In genomic region chr14:103696466-103697071, GRCh38 we compare ENCODE assay signal across 9 cellular contexts. TPM values are rescaled to one million over a fixed set of nuclear protein-coding genes. Genes with fewer than 3 reads are reported as not detected.
DNase-seq lines count a peak whose midpoint lies in the region; ATAC-seq and TF ChIP-seq lines count a peak whose summit lies in the region.
"Had no signal": no experiment of that assay in that cellular context is flagged by ENCODE, and none has a peak within 500 bp of the region (broad histone marks: within the 10 kb centered on the region; RNA-seq: fewer than 3 reads in every experiment).

No MANE protein-coding gene starts in this region.

- peaks cover 3% of the 10 kb centered on the region for H3K36me3 ChIP-seq in mammary epithelial cell (ENCODE audit: insufficient read depth, low read length)
- no peaks in the 10 kb centered on the region for H3K36me3 ChIP-seq in urinary bladder (ENCODE audit: insufficient read depth)

- CTCF ChIA-PET in MCF 10A (lab: Yijun Ruan, JAX), result interaction anchor here (0.6 kb wide), 1 partner anchor 15 kb away, joined by 3 read pairs; no protein-coding TSS in a partner anchor
- CTCF ChIA-PET in mammary epithelial cell (lab: Charles Lee; ENCODE audit: low non-redundant PET), result no interaction called here

- WGBS in mammary epithelial cell (ENCODE audit: low coverage, missing lambda C conversion rate), result 59% methylated on average over 12 of the region's 17 CpGs
- WGBS in urinary bladder, result 15% methylated on average over 17 of the region's 17 CpGs

- H3K27me3 ChIP-seq in mammary epithelial cell (ENCODE audit: insufficient read depth, low read length), result no peaks in the 10 kb centered on the region

- ATAC-seq in GM21526 (IDR thresholded peaks at IDR 0.05; ENCODE audit: low FRiP score, unreplicated experiment) (no peak), HG03280 (IDR thresholded peaks at IDR 0.05; ENCODE audit: unreplicated experiment) (no peak), HG02981 (IDR thresholded peaks at IDR 0.05; ENCODE audit: unreplicated experiment) (no peak)

- intact Hi-C loops in MCF 10A (cut with micrococcal nuclease), result no loop called here
- intact Hi-C loops in mammary epithelial cell (cut with micrococcal nuclease), result no loop called here
- intact Hi-C loops in dendritic cell treated with granulocyte-macrophage colony-stimulating factor and Interleukin-4, amounts not matched to agents 40 ng/mL and 50 ng/mL, for 4 days (cut with micrococcal nuclease), result no loop called here

- H3K4me3 Mint-ChIP-seq in MCF 10A (ENCODE audit: unreplicated experiment) (no peak overlapping the region), mesothelial cell of epicardium (no peak overlapping the region)
- peak overlapping the region; percentile 17 for H3K4me3 Mint-ChIP-seq in dendritic cell treated with granulocyte-macrophage colony-stimulating factor and Interleukin-4, amounts not matched to agents 40 ng/mL and 50 ng/mL, for 4 days

- dilution Hi-C loops in mammary epithelial cell (cut with HindIII; ENCODE audit: low sequenced_read_pairs), result no loop called here

- peaks cover 47% of the 10 kb centered on the region for H3K79me2 ChIP-seq in mammary epithelial cell (ENCODE audit: insufficient read depth, low read length)

- no peaks in the 10 kb centered on the region for H4K20me1 ChIP-seq in mammary epithelial cell (ENCODE audit: insufficient read depth, low read length)

- no peak overlapping the region for H2AFZ ChIP-seq in mammary epithelial cell (ENCODE audit: low read depth, low read length)

- no peak overlapping the region for H3K9ac ChIP-seq in mammary epithelial cell (ENCODE audit: insufficient read depth, low read length)

- no peaks in the 10 kb centered on the region for H3K9me3 Mint-ChIP-seq in MCF 10A (ENCODE audit: unreplicated experiment)
- H3K9me3 Mint-ChIP-seq in dendritic cell treated with granulocyte-macrophage colony-stimulating factor and Interleukin-4, amounts not matched to agents 40 ng/mL and 50 ng/mL, for 4 days, result no peaks in the 10 kb centered on the region
- no peaks in the 10 kb centered on the region for H3K9me3 Mint-ChIP-seq in mesothelial cell of epicardium

- peaks cover 7% of the 10 kb centered on the region for H3K4me1 ChIP-seq in mammary epithelial cell (ENCODE audit: insufficient read depth, low read length)
- no peaks in the 10 kb centered on the region for H3K4me1 ChIP-seq in urinary bladder (ENCODE audit: insufficient read depth)

- no peak overlapping the region for H3K4me2 ChIP-seq in mammary epithelial cell (ENCODE audit: insufficient read depth, low read depth, low read length)

- POLR2A ChIA-PET in MCF 10A (lab: Yijun Ruan, JAX), result interaction anchor here (0.6 to 0.7 kb wide), 2 partner anchors 15 to 1137 kb away, joined by 3 read pairs; no protein-coding TSS in a partner anchor

- H3K36me3 Mint-ChIP-seq in MCF 10A (ENCODE audit: insufficient read depth, unreplicated experiment) (peaks cover 56% of the 10 kb centered on the region), mesothelial cell of epicardium (peaks cover 3% of the 10 kb centered on the region)
- H3K36me3 Mint-ChIP-seq in dendritic cell treated with granulocyte-macrophage colony-stimulating factor and Interleukin-4, amounts not matched to agents 40 ng/mL and 50 ng/mL, for 4 days (ENCODE audit: low read depth), result peaks cover 100% of the 10 kb centered on the region

- H3K27me3 Mint-ChIP-seq in MCF 10A (ENCODE audit: insufficient read depth, unreplicated experiment) (no peaks in the 10 kb centered on the region), mesothelial cell of epicardium (ENCODE audit: low read depth) (no peaks in the 10 kb centered on the region)
- no peaks in the 10 kb centered on the region for H3K27me3 Mint-ChIP-seq in dendritic cell treated with granulocyte-macrophage colony-stimulating factor and Interleukin-4, amounts not matched to agents 40 ng/mL and 50 ng/mL, for 4 days

- H3K4me3 ChIP-seq in mammary epithelial cell (replicated peaks in 1 of 3; ENCODE audit: insufficient read depth in 1 of 3, low read depth in 2 of 3, low read length in 3 of 3) (no peak overlapping the region), urinary bladder (ENCODE audit: low read depth, low read length) (no peak overlapping the region)

- BruUV-seq in MCF 10A (replicated peaks; lab: Mats Ljungman, UMichigan), result TSS peak; percentile 3
- no TSS peak for BruUV-seq in mammary epithelial cell (replicated peaks; lab: Mats Ljungman, UMichigan)

- no peak overlapping the region for H3K27ac ChIP-seq in mammary epithelial cell (ENCODE audit: insufficient read depth, low read depth, low read length)
- peak overlapping the region; percentile 46 for H3K27ac ChIP-seq in urinary bladder (ENCODE audit: low read depth)

- TF ChIP-seq CTCF in MCF 10A (IDR thresholded peaks at IDR 0.05; ENCODE audit: unreplicated experiment), result no peak
- no peak for TF ChIP-seq CTCF in mammary epithelial cell (conservative IDR thresholded peaks at IDR 0.05 in 1 of 2, IDR thresholded peaks at IDR 0.05 in 1 of 2; ENCODE audit: extremely low read depth in 1 of 2, insufficient read depth in 1 of 2, low read depth in 1 of 2, low read length in 2 of 2)
- TF ChIP-seq CTCF in mesothelial cell of epicardium (IDR thresholded peaks at IDR 0.05; ENCODE audit: unreplicated experiment), result no peak

- H3K9me3 ChIP-seq in mammary epithelial cell (replicated peaks; ENCODE audit: insufficient read depth, low read length), result no peaks in the 10 kb centered on the region

- H3K27ac Mint-ChIP-seq in MCF 10A (ENCODE audit: low read depth, unreplicated experiment), result peak overlapping the region; percentile 39
- peak overlapping the region; percentile 15 for H3K27ac Mint-ChIP-seq in dendritic cell treated with granulocyte-macrophage colony-stimulating factor and Interleukin-4, amounts not matched to agents 40 ng/mL and 50 ng/mL, for 4 days
- H3K27ac Mint-ChIP-seq in mesothelial cell of epicardium, result peak overlapping the region; percentile 86

- peaks cover 14% of the 10 kb centered on the region for H3K4me1 Mint-ChIP-seq in MCF 10A (ENCODE audit: insufficient read depth, unreplicated experiment)
- H3K4me1 Mint-ChIP-seq in dendritic cell treated with granulocyte-macrophage colony-stimulating factor and Interleukin-4, amounts not matched to agents 40 ng/mL and 50 ng/mL, for 4 days (ENCODE audit: low read depth), result peaks cover 16% of the 10 kb centered on the region
- peaks cover 19% of the 10 kb centered on the region for H3K4me1 Mint-ChIP-seq in mesothelial cell of epicardium

- in situ Hi-C loops in mammary epithelial cell (cut with MboI; ENCODE audit: low sequenced_read_pairs in 2 of 2), result no loop called here

- DNase-seq in MCF 10A (ENCODE audit: unreplicated experiment), result no peak
- DNase-seq in mammary epithelial cell, result no peak
- DNase-seq in mesothelial cell of epicardium (ENCODE audit: low spot score in 2 of 2, unreplicated experiment in 2 of 2), result no peak
- DNase-seq: COR-L47 had no signal

RNA-seq across cellular contexts. Expression of gene XRCC3, which starts 18.7 kb away (rescaled TPM):
- total RNA-seq in MCF 10A (2022) (9.4 and 17.5 TPM in 2 replicates), mammary epithelial cell (10 to 100 TPM in 1 of 2 donors, 1 to 10 TPM in 1; 5.2 to 35.4 TPM), mesothelial cell of epicardium (17.0 to 19.7 TPM (median 19.2 TPM) in 3 replicates), urinary bladder (10.6 TPM)
- polyA plus RNA-seq in mammary epithelial cell (23.4 TPM), urinary bladder (5.4 TPM)
- polyA minus RNA-seq in mammary epithelial cell, result 43.1 TPM

RNA-seq across cellular contexts. Expression of gene ZFYVE21, which starts 19.0 kb away (rescaled TPM):
- total RNA-seq in MCF 10A (2022) (28.6 and 35.5 TPM in 2 replicates), mammary epithelial cell (10 to 100 TPM; 64.2 to 65.7 TPM), mesothelial cell of epicardium (32.9 to 40.2 TPM (median 37.3 TPM) in 3 replicates), urinary bladder (49.6 TPM)
- polyA plus RNA-seq in mammary epithelial cell (156 TPM), urinary bladder (210 TPM)
- 43.7 TPM for polyA minus RNA-seq in mammary epithelial cell

Comparison
In these comparisons a context has a peak if more than half of its experiments do, and no peak if none do; other contexts are left out.
1. H3K27ac Mint-ChIP-seq: peak in every context shown above with its lines; median percentile 86 in mesothelial cell of epicardium; 39 in MCF 10A; 15 in dendritic cell treated with granulocyte-macrophage colony-stimulating factor and Interleukin-4, amounts not matched to agents 40 ng/mL and 50 ng/mL, for 4 days.